7 cellular contexts compared by ENCODE assay signal in genomic region chr20:47196091-47197081, GRCh38.
A peak's percentile ranks its signal among the peaks of the same experiment; 100 is the strongest.
DNase-seq lines count a peak whose midpoint lies in the region; ATAC-seq and TF ChIP-seq lines count a peak whose summit lies in the region.

No MANE protein-coding gene starts in this region.

- ATAC-seq in heart right ventricle = peak; percentile 63 to 89 (median 82)
- ATAC-seq in aorta (ENCODE audit: low FRiP score) = peak; percentile 88

- intact Hi-C loops in heart right ventricle (cut with DNase I) (loop anchor here (1.0 to 10.0 kb wide), 10 partner anchors 76 to 428 kb away; no protein-coding TSS in a partner anchor), aorta (cut with DNase I) (loop anchor here (1.0 to 5.0 kb wide), 3 partner anchors 186 to 426 kb away; no protein-coding TSS in a partner anchor)

- H3K9me2 ChIP-seq in MM.1S (replicated peaks; ENCODE audit: insufficient read depth, low read length) = no peaks in the 10 kb centered on the region

- H3K36me3 ChIP-seq in MM.1S (replicated peaks; ENCODE audit: insufficient read depth, low read length) (no peaks in the 10 kb centered on the region), heart right ventricle (no peaks in the 10 kb centered on the region), aorta (ENCODE audit: control insufficient read depth in 1 of 2, insufficient read depth in 2 of 2, low read length in 1 of 2) (no peaks in the 10 kb centered on the region)

- peak; percentile 96 for TF ChIP-seq CTCF in GM12875 (IDR thresholded peaks at IDR 0.05; ENCODE audit: borderline replicate concordance, insufficient read depth, low read depth, low read length)
- peak; percentile 98 for TF ChIP-seq CTCF in MM.1S (IDR thresholded peaks at IDR 0.05; ENCODE audit: low read length)
- peak; percentile 92 to 98 (median 94) for TF ChIP-seq CTCF in heart right ventricle (IDR thresholded peaks at IDR 0.05)

- H3K27me3 ChIP-seq in MM.1S (replicated peaks; ENCODE audit: insufficient read depth, low read length) (no peaks in the 10 kb centered on the region), heart right ventricle (no peaks in the 10 kb centered on the region), aorta (ENCODE audit: control insufficient read depth in 1 of 2, insufficient read depth in 2 of 2, low read length in 1 of 2) (no peaks in the 10 kb centered on the region)

- peak overlapping the region; percentile 74 for H3K4me2 ChIP-seq in MM.1S (ENCODE audit: low read depth, low read length)

- DNase-seq in MM.1S (peak; percentile 77), SW480 (ENCODE audit: low spot score) (peak; percentile 70), heart right ventricle (peak; percentile 66 to 73), putamen (ENCODE audit: low spot score) (peak; percentile 50), aorta (peak; percentile 80 to 93)
- peak; percentile 56 for DNase-seq in activated naive CD8-positive, alpha-beta T cell treated with anti-CD3 and anti-CD28 coated beads, Interleukin-2, amount 50 U/mL, for 16 hours (ENCODE audit: low read depth, low spot score)

- H3K4me3 ChIP-seq in GM12875 (ENCODE audit: low read depth, low read length) (no peak overlapping the region), MM.1S (ENCODE audit: low read length) (peak overlapping the region; percentile 40), heart right ventricle (peak overlapping the region in 1 of 10 donors; percentile 15), aorta (ENCODE audit: low read length in 2 of 2) (no peak overlapping the region)

- 43 to 44% methylated on average over 34 of the region's 34 CpGs for WGBS in heart right ventricle, 2 donors
- 36 to 37% methylated on average over 34 of the region's 34 CpGs for WGBS in aorta, 2 donors

- H3K79me2 ChIP-seq in MM.1S (ENCODE audit: low read length) = no peaks in the 10 kb centered on the region

- H2AFZ ChIP-seq in MM.1S (ENCODE audit: low read length) = peak overlapping the region; percentile 82

- H3K27ac ChIP-seq in MM.1S (ENCODE audit: low read length) (no peak overlapping the region), heart right ventricle (no peak overlapping the region), aorta (ENCODE audit: low read depth in 1 of 2, low read length in 2 of 2) (no peak overlapping the region)

- H3K9me3 ChIP-seq in MM.1S (replicated peaks; ENCODE audit: insufficient read depth, low read length) = no peaks in the 10 kb centered on the region
- H3K9me3 ChIP-seq in heart right ventricle = no peaks in the 10 kb centered on the region
- no peaks in the 10 kb centered on the region for H3K9me3 ChIP-seq in aorta (ENCODE audit: control insufficient read depth, low read length)

- H4K20me1 ChIP-seq in MM.1S (ENCODE audit: insufficient read depth, low read length) = no peaks in the 10 kb centered on the region

- H3K9ac ChIP-seq in MM.1S (ENCODE audit: low read length) = no peak overlapping the region

- H3K4me1 ChIP-seq in MM.1S (ENCODE audit: low read length) (peaks cover 11% of the 10 kb centered on the region), heart right ventricle (peaks cover 0 to 16% (median 12%) of the 10 kb centered on the region in 9 donors), aorta (ENCODE audit: control insufficient read depth in 1 of 2, insufficient read depth in 2 of 2, low read length in 2 of 2) (no peaks in the 10 kb centered on the region)

- no peaks in the 10 kb centered on the region for H3F3A ChIP-seq in MM.1S (ENCODE audit: insufficient read depth, low read length)
